13 cellular contexts compared by ENCODE assay signal in genomic region chr4:26937136-26937535, GRCh38.
DNase-seq lines count a peak whose midpoint lies in the region; ATAC-seq, FAIRE-seq and TF ChIP-seq lines count a peak whose summit lies in the region.
"Had no signal": no experiment of that assay in that cellular context is flagged by ENCODE, and none has a peak within 500 bp of the region (broad histone marks: within the 10 kb centered on the region; RNA-seq: fewer than 3 reads in every experiment).

No MANE protein-coding gene starts in this region.

- 67 to 79% (median 70%) methylated on average over 2 of the region's 2 CpGs for WGBS in small intestine, 3 donors

- peak; percentile 6 for DNase-seq in NOMO-1 treated with DMSO at 0.1 percent for 48 hours (lab: John Stamatoyannopoulos, UW; ENCODE audit: unreplicated experiment)
- no peak for DNase-seq in NOMO-1 treated with dmso at 0.1 percent for 144 hours (lab: John Stamatoyannopoulos, UW; ENCODE audit: unreplicated experiment)
- DNase-seq in NB4 (ENCODE audit: low read depth) = peak; percentile 57
- DNase-seq in small intestine = peak; percentile 14
- DNase-seq in posterior vena cava (ENCODE audit: low spot score) = no peak
- no peak for DNase-seq in omental fat pad (ENCODE audit: low spot score)
- no peak for DNase-seq in effector memory CD4-positive, alpha-beta T cell
- DNase-seq: activated CD8-positive, alpha-beta T cell treated with anti-CD3 and anti-CD28 coated beads, Interleukin-2, amount 10 ng/mL, durations not matched to agents 7 days and 5 days; NCI-H1105 treated with DMSO at 0.1 percent for 48 hours; NCI-H526; SW 1271; thyroid gland had no signal

- H3K4me1 ChIP-seq in small intestine (ENCODE audit: control insufficient read depth in 2 of 2, insufficient read depth in 1 of 2, low read depth in 1 of 2, low read length in 1 of 2) = peaks cover 4 to 6% of the 10 kb centered on the region in 2 donors
- H3K4me1 ChIP-seq in effector memory CD4-positive, alpha-beta T cell (ENCODE audit: control insufficient read depth, insufficient read depth, low read length, poor library complexity, severe bottlenecking) = peaks cover 4% of the 10 kb centered on the region
- H3K4me1 ChIP-seq: thyroid gland had no signal

- ATAC-seq in HG02678 (IDR thresholded peaks at IDR 0.05; ENCODE audit: unreplicated experiment) = peak; percentile 74
- ATAC-seq in omental fat pad (ENCODE audit: low FRiP score) = no peak
- ATAC-seq: activated CD8-positive, alpha-beta T cell treated with anti-CD3 and anti-CD28 coated beads, Interleukin-2, amount 10 ng/mL, durations not matched to agents 7 days and 5 days had no signal

- no peaks in the 10 kb centered on the region for H3K27me3 ChIP-seq in small intestine (ENCODE audit: control insufficient read depth in 2 of 2, insufficient read depth in 2 of 2, low read length in 2 of 2)
- H3K27me3 ChIP-seq in effector memory CD4-positive, alpha-beta T cell (replicated peaks; ENCODE audit: control insufficient read depth, insufficient read depth, low read length, poor library complexity, severe bottlenecking) = no peaks in the 10 kb centered on the region
- H3K27me3 ChIP-seq: thyroid gland had no signal

- TF ChIP-seq POLR2A in NB4 (IDR thresholded peaks at IDR 0.05; ENCODE audit: extremely low read depth, insufficient read length) = no peak

- no peak overlapping the region for H3K27ac ChIP-seq in small intestine (ENCODE audit: low read depth in 1 of 2, low read length in 1 of 2)
- no peak overlapping the region for H3K27ac ChIP-seq in effector memory CD4-positive, alpha-beta T cell (ENCODE audit: insufficient read depth, low read length, poor library complexity, severe bottlenecking)
- H3K27ac ChIP-seq: thyroid gland had no signal

- TF ChIP-seq CTCF in NB4 (IDR thresholded peaks at IDR 0.05; ENCODE audit: low read depth, low read length) (no peak), omental fat pad (IDR thresholded peaks at IDR 0.05) (no peak)

- H3K36me3 ChIP-seq in small intestine (ENCODE audit: control insufficient read depth in 2 of 2, insufficient read depth in 2 of 2, low read length in 2 of 2) = no peaks in the 10 kb centered on the region
- no peaks in the 10 kb centered on the region for H3K36me3 ChIP-seq in effector memory CD4-positive, alpha-beta T cell (ENCODE audit: control insufficient read depth, insufficient read depth, low read length)
- H3K36me3 ChIP-seq: thyroid gland had no signal

- H3K4me3 ChIP-seq in NB4 (ENCODE audit: low read depth, low read length) = no peak overlapping the region
- H3K4me3 ChIP-seq in small intestine (ENCODE audit: low read depth in 1 of 2, low read length in 2 of 2) = no peak overlapping the region
- H3K4me3 ChIP-seq in effector memory CD4-positive, alpha-beta T cell (ENCODE audit: insufficient read depth, low read depth, low read length, poor library complexity, severe bottlenecking) = no peak overlapping the region
- H3K4me3 ChIP-seq: thyroid gland had no signal

- intact Hi-C loops in posterior vena cava (cut with DNase I) = no loop called here

- FAIRE-seq in small intestine (lab: Jason Lieb, UNC) = no peak

- H3K9me3 ChIP-seq in small intestine (ENCODE audit: control insufficient read depth, low read depth) = no peaks in the 10 kb centered on the region
- no peaks in the 10 kb centered on the region for H3K9me3 ChIP-seq in effector memory CD4-positive, alpha-beta T cell (ENCODE audit: control insufficient read depth, low read length)
- H3K9me3 ChIP-seq: thyroid gland had no signal

Comparison
In these comparisons a context has a peak if more than half of its experiments do, and no peak if none do; other contexts are left out.
1. DNase-seq: peak in NOMO-1 treated with DMSO at 0.1 percent for 48 hours (single experiment), NB4 (single experiment) and small intestine (single experiment); none in NOMO-1 treated with dmso at 0.1 percent for 144 hours (single experiment), posterior vena cava (single experiment), omental fat pad (single experiment) and effector memory CD4-positive, alpha-beta T cell (0 of 3).